Comparison of ENCODE assay signal across 15 cellular contexts in genomic region chr7:1223196-1224092, GRCh38. TPM values are rescaled to one million over a fixed set of nuclear protein-coding genes. Genes with fewer than 3 reads are reported as not detected.
A peak's percentile ranks its signal among the peaks of the same experiment; 100 is the strongest.
DNase-seq lines count a peak whose midpoint lies in the region; ATAC-seq, FAIRE-seq and TF ChIP-seq lines count a peak whose summit lies in the region.
"Had no signal": no experiment of that assay in that cellular context is flagged by ENCODE, and none has a peak within 500 bp of the region (broad histone marks: within the 10 kb centered on the region; RNA-seq: fewer than 3 reads in every experiment).

No MANE protein-coding gene starts in this region.

- intact Hi-C loops in OCI-LY7 (cut with micrococcal nuclease; ENCODE audit: unreplicated experiment): no loop called here
- intact Hi-C loops in endothelial cell of umbilical vein (cut with micrococcal nuclease): no loop called here

- no peak for FAIRE-seq in endothelial cell of umbilical vein (lab: Jason Lieb, UNC)

- no peak overlapping the region for H3K4me2 ChIP-seq in OCI-LY7 (ENCODE audit: low read length)
- H3K4me2 ChIP-seq in endothelial cell of umbilical vein (ENCODE audit: insufficient read depth, low read length): no peak overlapping the region

- no peak overlapping the region for H3K27ac ChIP-seq in OCI-LY7 (ENCODE audit: low read depth, low read length, poor library complexity, severe bottlenecking)
- H3K27ac ChIP-seq in endothelial cell of umbilical vein (ENCODE audit: insufficient read depth, low read depth, low read length): no peak overlapping the region
- H3K27ac ChIP-seq in tibial nerve: no peak overlapping the region
- H3K27ac ChIP-seq: upper lobe of left lung had no signal

- H3K36me3 Mint-ChIP-seq in activated naive CD4-positive, alpha-beta T cell treated with anti-CD3 and anti-CD28 coated beads, Interleukin-2, amount 10 ng/mL, durations not matched to agents 7 days and 5 days: no peaks in the 10 kb centered on the region
- H3K36me3 Mint-ChIP-seq in stimulated activated naive B cell treated with anti-CD40 and anti-IgM and Interleukin-4, amounts not matched to agents 10 μg/mL and 1 μg/mL and 100 μg/mL, for 72 hours: peaks cover 1 to 3% of the 10 kb centered on the region in 2 donors

- DNase-seq in activated naive CD4-positive, alpha-beta T cell treated with anti-CD3 and anti-CD28 coated beads, Interleukin-2, amount 10 ng/mL, durations not matched to agents 7 days and 5 days: no peak
- DNase-seq in activated naive CD4-positive, alpha-beta T cell (lab: John Stamatoyannopoulos, UW): no peak
- DNase-seq in OCI-LY7 (ENCODE audit: low spot score): peak; percentile 3
- no peak for DNase-seq in endothelial cell of umbilical vein (ENCODE audit: low read depth, low spot score)
- DNase-seq in stimulated activated naive B cell treated with anti-CD40 and anti-IgM and Interleukin-4, amounts not matched to agents 10 μg/mL and 1 μg/mL and 100 μg/mL, for 72 hours: no peak
- DNase-seq in epidermal melanocyte (ENCODE audit: insufficient read length, low spot score): no peak
- no peak for DNase-seq in tibial nerve (ENCODE audit: low spot score in 2 of 2)
- no peak for DNase-seq in activated CD4-positive, alpha-beta T cell treated with anti-CD3 and anti-CD28 coated beads, Interleukin-2, amount 50 U/mL, for 4 hours
- DNase-seq: EL, NCI-H2029 treated with DMSO at 0.1 percent for 48 hours, occipital lobe, upper lobe of left lung had no signal

- no peak for ATAC-seq in stimulated activated naive B cell treated with anti-CD40 and anti-IgM and Interleukin-4, amounts not matched to agents 10 μg/mL and 1 μg/mL and 100 μg/mL, for 72 hours (replicated peaks)

- WGBS in tibial nerve, 2 donors: 33 to 48% methylated on average over 18 to 19 of the region's 34 CpGs

- no TSS peak for BruUV-seq in OCI-LY7 (replicated peaks; lab: Mats Ljungman, UMichigan)
- no TSS peak for BruUV-seq in endothelial cell of umbilical vein (replicated peaks; lab: Mats Ljungman, UMichigan)

- H3K9me3 ChIP-seq in OCI-LY7 (ENCODE audit: low read length) (no peaks in the 10 kb centered on the region), endothelial cell of umbilical vein (replicated peaks; ENCODE audit: control insufficient read depth, insufficient read depth, low read length) (no peaks in the 10 kb centered on the region), tibial nerve (no peaks in the 10 kb centered on the region)
- H3K9me3 ChIP-seq: upper lobe of left lung had no signal

- no peak for TF ChIP-seq POLR2A in endothelial cell of umbilical vein (IDR thresholded peaks at IDR 0.05; ENCODE audit: low read depth, low read length)
- no peak for TF ChIP-seq POLR2A in tibial nerve (IDR thresholded peaks at IDR 0.05)

- H3K27me3 ChIP-seq in endothelial cell of umbilical vein (ENCODE audit: control insufficient read depth in 2 of 2, insufficient read depth in 2 of 2, low read length in 2 of 2): peaks cover 57 to 72% of the 10 kb centered on the region in 2 experiments
- H3K27me3 ChIP-seq in tibial nerve: peaks cover 0 to 100% of the 10 kb centered on the region in 2 donors

- H3K79me2 ChIP-seq in OCI-LY7 (ENCODE audit: insufficient read depth, low read depth, low read length): no peaks in the 10 kb centered on the region
- H3K79me2 ChIP-seq in endothelial cell of umbilical vein (ENCODE audit: control insufficient read depth, insufficient read depth, low read length): no peaks in the 10 kb centered on the region

- dilution Hi-C loops in endothelial cell of umbilical vein (cut with MboI; ENCODE audit: extremely low pct_ligation_motif_present, low sequenced_read_pairs): no loop called here

- CTCF ChIA-PET in activated naive CD4-positive, alpha-beta T cell treated with anti-CD3 and anti-CD28 coated beads, Interleukin-2, amount 10 ng/mL, durations not matched to agents 7 days and 5 days (lab: Charles Lee): interaction anchor here (0.8 kb wide), 1 partner anchor 29 kb away, joined by 3 read pairs; no protein-coding TSS in a partner anchor
- CTCF ChIA-PET in OCI-LY7 (lab: Charles Lee; ENCODE audit: unreplicated experiment) (no interaction called here), endothelial cell of umbilical vein (lab: Charles Lee) (interaction anchor here (0.8 to 2.6 kb wide), 8 partner anchors 13 to 251 kb away, joined by 3 to 19 read pairs (median 4); no protein-coding TSS in a partner anchor)

- peaks cover 96% of the 10 kb centered on the region for H3K27me3 Mint-ChIP-seq in activated naive CD4-positive, alpha-beta T cell treated with anti-CD3 and anti-CD28 coated beads, Interleukin-2, amount 10 ng/mL, durations not matched to agents 7 days and 5 days
- H3K27me3 Mint-ChIP-seq in stimulated activated naive B cell treated with anti-CD40 and anti-IgM and Interleukin-4, amounts not matched to agents 10 μg/mL and 1 μg/mL and 100 μg/mL, for 72 hours: peaks cover 70 to 89% of the 10 kb centered on the region in 2 donors

- no peak for TF ChIP-seq EP300 in tibial nerve (IDR thresholded peaks at IDR 0.05)

- H4K20me1 ChIP-seq in OCI-LY7 (ENCODE audit: insufficient read depth, low read length) (no peaks in the 10 kb centered on the region), endothelial cell of umbilical vein (replicated peaks; ENCODE audit: control insufficient read depth, extremely low read depth, insufficient read depth, low read length) (no peaks in the 10 kb centered on the region)

- no peaks in the 10 kb centered on the region for H3K4me1 Mint-ChIP-seq in activated naive CD4-positive, alpha-beta T cell treated with anti-CD3 and anti-CD28 coated beads, Interleukin-2, amount 10 ng/mL, durations not matched to agents 7 days and 5 days
- H3K4me1 Mint-ChIP-seq in stimulated activated naive B cell treated with anti-CD40 and anti-IgM and Interleukin-4, amounts not matched to agents 10 μg/mL and 1 μg/mL and 100 μg/mL, for 72 hours: peaks cover 8 to 18% of the 10 kb centered on the region in 2 donors

- H3K4me3 Mint-ChIP-seq in activated naive CD4-positive, alpha-beta T cell treated with anti-CD3 and anti-CD28 coated beads, Interleukin-2, amount 10 ng/mL, durations not matched to agents 7 days and 5 days: no peak overlapping the region
- peak overlapping the region in 1 of 2 donors; percentile 11 for H3K4me3 Mint-ChIP-seq in stimulated activated naive B cell treated with anti-CD40 and anti-IgM and Interleukin-4, amounts not matched to agents 10 μg/mL and 1 μg/mL and 100 μg/mL, for 72 hours
- H3K4me3 Mint-ChIP-seq: dendritic cell treated with granulocyte-macrophage colony-stimulating factor and Interleukin-4, amounts not matched to agents 40 ng/mL and 50 ng/mL, for 4 days had no signal

- H3K9me1 ChIP-seq in endothelial cell of umbilical vein (replicated peaks; ENCODE audit: control insufficient read depth, extremely low read depth, insufficient read depth, low read length): no peaks in the 10 kb centered on the region

- no peak overlapping the region for H3K4me3 ChIP-seq in OCI-LY7 (ENCODE audit: low read depth, low read length, poor library complexity, severe bottlenecking)
- no peak overlapping the region for H3K4me3 ChIP-seq in endothelial cell of umbilical vein (replicated peaks in 1 of 3; ENCODE audit: insufficient read depth in 1 of 3, low read depth in 1 of 3, low read length in 3 of 3)
- no peak overlapping the region for H3K4me3 ChIP-seq in tibial nerve
- H3K4me3 ChIP-seq: upper lobe of left lung had no signal

- peak; percentile 41 for TF ChIP-seq CTCF in OCI-LY7 (conservative IDR thresholded peaks at IDR 0.05; ENCODE audit: low read length)
- TF ChIP-seq CTCF in endothelial cell of umbilical vein (IDR thresholded peaks at IDR 0.05; ENCODE audit: extremely low read depth in 1 of 2, insufficient read depth in 1 of 2, low read depth in 1 of 2, low read length in 2 of 2): no peak
- TF ChIP-seq CTCF in tibial nerve (IDR thresholded peaks at IDR 0.05): no peak

- no peak overlapping the region for H2AFZ ChIP-seq in OCI-LY7 (ENCODE audit: low read length)
- H2AFZ ChIP-seq in endothelial cell of umbilical vein (ENCODE audit: low read depth, low read length): no peak overlapping the region

- peak overlapping the region; percentile 65 for H3K27ac Mint-ChIP-seq in activated naive CD4-positive, alpha-beta T cell treated with anti-CD3 and anti-CD28 coated beads, Interleukin-2, amount 10 ng/mL, durations not matched to agents 7 days and 5 days
- H3K27ac Mint-ChIP-seq in stimulated activated naive B cell treated with anti-CD40 and anti-IgM and Interleukin-4, amounts not matched to agents 10 μg/mL and 1 μg/mL and 100 μg/mL, for 72 hours: peak overlapping the region; percentile 62
- H3K27ac Mint-ChIP-seq: dendritic cell treated with granulocyte-macrophage colony-stimulating factor and Interleukin-4, amounts not matched to agents 40 ng/mL and 50 ng/mL, for 4 days had no signal

- no peaks in the 10 kb centered on the region for H3K9me3 Mint-ChIP-seq in activated naive CD4-positive, alpha-beta T cell treated with anti-CD3 and anti-CD28 coated beads, Interleukin-2, amount 10 ng/mL, durations not matched to agents 7 days and 5 days
- peaks cover 0 to 3% of the 10 kb centered on the region in 2 donors for H3K9me3 Mint-ChIP-seq in stimulated activated naive B cell treated with anti-CD40 and anti-IgM and Interleukin-4, amounts not matched to agents 10 μg/mL and 1 μg/mL and 100 μg/mL, for 72 hours
- H3K9me3 Mint-ChIP-seq: dendritic cell treated with granulocyte-macrophage colony-stimulating factor and Interleukin-4, amounts not matched to agents 40 ng/mL and 50 ng/mL, for 4 days; T-helper 1 cell treated with Interleukin-12 subunit alpha and Interleukin-12 subunit beta and Interleukin-4 antibody, amounts not matched to agents 30 μg/mL and 1 μg/mL, for 36 hours had no signal

- H3K36me3 ChIP-seq in OCI-LY7 (ENCODE audit: insufficient read depth, low read length): no peaks in the 10 kb centered on the region
- no peaks in the 10 kb centered on the region for H3K36me3 ChIP-seq in endothelial cell of umbilical vein (ENCODE audit: control insufficient read depth in 2 of 2, extremely low read depth in 1 of 2, insufficient read depth in 2 of 2, low read length in 2 of 2)
- H3K36me3 ChIP-seq in tibial nerve: no peaks in the 10 kb centered on the region
- H3K36me3 ChIP-seq: upper lobe of left lung had no signal

- no peaks in the 10 kb centered on the region for H3K9me2 ChIP-seq in OCI-LY7 (ENCODE audit: insufficient read depth, low read length)

- H3K4me1 ChIP-seq in OCI-LY7 (ENCODE audit: insufficient read depth, low read length, poor library complexity, severe bottlenecking) (no peaks in the 10 kb centered on the region), endothelial cell of umbilical vein (ENCODE audit: control insufficient read depth, extremely low read depth, insufficient read depth, low read length) (no peaks in the 10 kb centered on the region), tibial nerve (peaks cover 0 to 20% (median 6%) of the 10 kb centered on the region in 4 donors)

- POLR2A ChIA-PET in OCI-LY7 (lab: Charles Lee): interaction anchor here (0.5 kb wide), 1 partner anchor 1244 kb away, joined by 6 read pairs; no protein-coding TSS in a partner anchor
- POLR2A ChIA-PET in endothelial cell of umbilical vein (lab: Charles Lee): no interaction called here

- no peak overlapping the region for H3K9ac ChIP-seq in endothelial cell of umbilical vein (replicated peaks; ENCODE audit: extremely low read depth, insufficient read depth, low read length)

RNA-seq across cellular contexts. Expression of gene UNCX, which starts 9.2 kb away (rescaled TPM):
- total RNA-seq in OCI-LY7 (2014; rRNA removed; shearing (Covaris generic)): not detected in 2 replicates
- total RNA-seq in OCI-LY7 (2022): not detected in 2 replicates
- not detected in 2 replicates for total RNA-seq in endothelial cell of umbilical vein
- not detected in 2 replicates for polyA plus RNA-seq in endothelial cell of umbilical vein
- not detected in 2 replicates for polyA plus RNA-seq in endothelial cell of umbilical vein (2011; cell fraction: cytosol; rRNA removed)
- polyA plus RNA-seq in endothelial cell of umbilical vein (2011; cell fraction: nucleus; rRNA removed): not detected in 2 replicates
- not detected in 2 replicates for polyA plus RNA-seq in endothelial cell of umbilical vein (2012)
- not detected in 2 replicates for polyA minus RNA-seq in endothelial cell of umbilical vein
- not detected for polyA minus RNA-seq in endothelial cell of umbilical vein (2011; cell fraction: cytosol; rRNA and poly(A)+ RNA removed)
- not detected in 2 replicates for polyA minus RNA-seq in endothelial cell of umbilical vein (2011; cell fraction: nucleus; rRNA and poly(A)+ RNA removed)
- not detected for total RNA-seq in tibial nerve
- total RNA-seq: liver, occipital lobe, upper lobe of left lung had no signal
- polyA plus RNA-seq: liver had no signal
